In genomic region chr18:8868779-8869415, GRCh38 we compare ENCODE assay signal across 21 cellular contexts.
"Had no signal": no experiment of that assay in that cellular context is flagged by ENCODE, and none has a peak within 500 bp of the region (broad histone marks: within the 10 kb centered on the region; RNA-seq: fewer than 3 reads in every experiment).

No MANE protein-coding gene starts in this region.

- H3K9me3 ChIP-seq: Peyer's patch, SJCRH30, SK-N-SH had no signal

- H3K4me3 ChIP-seq: Peyer's patch, SJCRH30 had no signal

- H3K9ac ChIP-seq: SK-N-SH had no signal

- H3K9me3 Mint-ChIP-seq: activated CD8-positive, alpha-beta T cell treated with anti-CD3 and anti-CD28 coated beads for 36 hours; central memory CD8-positive, alpha-beta T cell had no signal

- H3K27ac Mint-ChIP-seq: activated CD8-positive, alpha-beta T cell treated with anti-CD3 and anti-CD28 coated beads for 36 hours; brain had no signal

- H3K4me1 ChIP-seq: Peyer's patch, SJCRH30 had no signal

- H3K36me3 ChIP-seq: Peyer's patch, SJCRH30 had no signal

- H3K27me3 ChIP-seq: Peyer's patch, SJCRH30 had no signal

- H3K36me3 Mint-ChIP-seq: brain had no signal

- DNase-seq: activated CD4-positive, alpha-beta T cell treated with anti-CD3 and anti-CD28 coated beads for 4 hours; activated CD8-positive, alpha-beta memory T cell treated with anti-CD3 and anti-CD28 coated beads, Interleukin-2, amount 50 U/mL, for 4 hours; activated CD8-positive, alpha-beta T cell treated with anti-CD3 and anti-CD28 coated beads for 36 hours; activated naive CD4-positive, alpha-beta T cell treated with anti-CD3 and anti-CD28 coated beads, Interleukin-2, amount 50 U/mL, for 16 hours; Karpas-422; MM.1S; NCI-H1105; NCI-H1436; NCI-H1694 treated with DMSO at 0.1 percent for 48 hours; NCI-H2029 treated with DMSO at 0.1 percent for 48 hours; NCI-H524; NK-92 treated with Interleukin-12 subunit alpha and Interleukin-12 subunit beta, amount 100 ng/mL, for 24 hours; Peyer's patch; Right ventricle myocardium superior; SJCRH30; SK-N-SH; T-helper 1 cell had no signal

- H3K27ac ChIP-seq: Peyer's patch, RWPE1, SJCRH30 had no signal

- ATAC-seq: activated CD4-positive, CD25-positive, alpha-beta regulatory T cell treated with anti-CD3 and anti-CD28 coated beads, Interleukin-2, amount 50 U/mL, for 24 hours; activated CD8-positive, alpha-beta T cell treated with anti-CD3 and anti-CD28 coated beads for 36 hours had no signal
